12 cellular contexts compared by ENCODE assay signal in genomic region chr7:6227294-6227846, GRCh38. TPM values are rescaled to one million over a fixed set of nuclear protein-coding genes. Genes with fewer than 3 reads are reported as not detected.
DNase-seq lines count a peak whose midpoint lies in the region; ATAC-seq and TF ChIP-seq lines count a peak whose summit lies in the region.
"Had no signal": no experiment of that assay in that cellular context is flagged by ENCODE, and none has a peak within 500 bp of the region (broad histone marks: within the 10 kb centered on the region; RNA-seq: fewer than 3 reads in every experiment).

No MANE protein-coding gene starts in this region.

- no peaks in the 10 kb centered on the region for H3K9me3 Mint-ChIP-seq in glutamatergic neuron (ENCODE audit: unreplicated experiment)
- H3K9me3 Mint-ChIP-seq: CD4-positive, alpha-beta memory T cell had no signal

- H3K9ac ChIP-seq in rectal smooth muscle tissue (ENCODE audit: low read length) = no peak overlapping the region

- H3K9me3 ChIP-seq in mucosa of descending colon = no peaks in the 10 kb centered on the region

- TF ChIP-seq CTCF in glutamatergic neuron (IDR thresholded peaks at IDR 0.05; ENCODE audit: partially characterized antibody, unreplicated experiment) (no peak), mucosa of descending colon (IDR thresholded peaks at IDR 0.05) (no peak)

- peaks cover 26% of the 10 kb centered on the region for H3K4me1 Mint-ChIP-seq in glutamatergic neuron (ENCODE audit: low read depth, unreplicated experiment)

- H3K27ac Mint-ChIP-seq in glutamatergic neuron (ENCODE audit: unreplicated experiment) = peak overlapping the region; percentile 89
- H3K27ac Mint-ChIP-seq: CD4-positive, alpha-beta memory T cell had no signal

- peak overlapping the region; percentile 67 for H3K27ac ChIP-seq in rectal smooth muscle tissue (ENCODE audit: low read depth, low read length)

- H3K4me3 Mint-ChIP-seq in glutamatergic neuron (ENCODE audit: unreplicated experiment) = peak overlapping the region; percentile 12
- H3K4me3 Mint-ChIP-seq: CD4-positive, alpha-beta memory T cell had no signal

- no peaks in the 10 kb centered on the region for H3K27me3 ChIP-seq in rectal smooth muscle tissue (ENCODE audit: control insufficient read depth, insufficient read depth, low read length)

- peaks cover 2% of the 10 kb centered on the region for H3K27me3 Mint-ChIP-seq in glutamatergic neuron (ENCODE audit: unreplicated experiment)

- H3K4me3 ChIP-seq in rectal smooth muscle tissue (ENCODE audit: low read length) (no peak overlapping the region), mucosa of descending colon (no peak overlapping the region)

- peaks cover 24% of the 10 kb centered on the region for H3K4me1 ChIP-seq in rectal smooth muscle tissue (ENCODE audit: control insufficient read depth, insufficient read depth, low read length)
- H3K4me1 ChIP-seq in mucosa of descending colon (ENCODE audit: low read depth) = peaks cover 18% of the 10 kb centered on the region

- no peaks in the 10 kb centered on the region for H3K36me3 ChIP-seq in rectal smooth muscle tissue (ENCODE audit: control insufficient read depth, insufficient read depth, low read length)
- H3K36me3 ChIP-seq in mucosa of descending colon (ENCODE audit: low read depth) = no peaks in the 10 kb centered on the region

- H3K36me3 Mint-ChIP-seq in glutamatergic neuron (ENCODE audit: unreplicated experiment) = no peaks in the 10 kb centered on the region
- H3K36me3 Mint-ChIP-seq: CD4-positive, alpha-beta memory T cell had no signal

- DNase-seq in EL (peak; percentile 50), glutamatergic neuron (no peak), mucosa of descending colon (no peak), HPDE6-E6E7 (ENCODE audit: extremely low spot score) (no peak)
- no peak for DNase-seq in stimulated activated CD4-positive, alpha-beta T cell treated with anti-CD3 and anti-CD28 coated beads, Interleukin-12 subunit alpha, Interleukin-12 subunit beta, amount 100 ng/mL, for 4 hours
- DNase-seq: CD4-positive, alpha-beta memory T cell; NCI-H524; occipital lobe; T-helper 2 cell had no signal

- ATAC-seq in SK-N-SH treated with all-trans-retinoic acid at 6 μM for 48 hours (peak; percentile 80), mucosa of descending colon (no peak), HG03521 (IDR thresholded peaks at IDR 0.05; ENCODE audit: unreplicated experiment) (no peak)

- intact Hi-C loops in mucosa of descending colon (cut with DNase I, micrococcal nuclease) = no loop called here

TF ChIP-seq in SK-N-SH treated with all-trans-retinoic acid at 6 μM for 48 hours, 23 proteins besides CTCF, POLR2A, EP300 and RAD21:
- TF ChIP-seq TCF4 (CRISPR knock-in tag; IDR thresholded peaks at IDR 0.05; ENCODE audit: borderline replicate concordance) (peak; percentile 80; the same call in 1 of the 2 replicates), ISL1 (CRISPR knock-in tag; IDR thresholded peaks at IDR 0.05) (peak; percentile 66), POU6F1 (CRISPR knock-in tag; IDR thresholded peaks at IDR 0.05; ENCODE audit: borderline replicate concordance, low read depth) (no peak), CSRNP3 (CRISPR knock-in tag; IDR thresholded peaks at IDR 0.05) (no peak)

RNA-seq across cellular contexts. Expression of gene CYTH3, which starts 45.1 kb away (rescaled TPM):
- total RNA-seq in glutamatergic neuron (ENCODE audit: unreplicated experiment) (20.1 TPM), mucosa of descending colon (10 to 100 TPM; 10.4 to 23.2 (median 11.9) TPM)
